ENCODE assay signal across 1 cellular context in genomic region chr6:168007592-168008338, GRCh38.
A peak's percentile ranks its signal among the peaks of the same experiment; 100 is the strongest.
TF ChIP-seq lines count a peak whose summit lies in the region.

No MANE protein-coding gene starts in this region.

TF ChIP-seq in HEK293, 187 proteins besides CTCF, POLR2A, EP300 and RAD21 (continued from another document and continues in another):
- TF ChIP-seq ZNF830 (tag by site-specific recombination; IDR thresholded peaks at IDR 0.05; ENCODE audit: low read depth) (no peak), ZXDB (tag by site-specific recombination; IDR thresholded peaks at IDR 0.05) (peak; percentile 63), OVOL3 (tag by site-specific recombination; IDR thresholded peaks at IDR 0.05) (no peak), ZNF473 (tag by site-specific recombination; IDR thresholded peaks at IDR 0.05) (no peak), SCRT2 (tag by site-specific recombination; IDR thresholded peaks at IDR 0.05) (no peak), ZNF664 (tag by site-specific recombination; IDR thresholded peaks at IDR 0.05) (no peak), TRIM28 (IDR thresholded peaks at IDR 0.05; ENCODE audit: borderline replicate concordance, low read length) (no peak; the same call in 1 of the 2 replicates), HOXA7 (CRISPR knock-in tag; IDR thresholded peaks at IDR 0.05; ENCODE audit: borderline replicate concordance) (no peak), ZNF324 (tag by site-specific recombination; IDR thresholded peaks at IDR 0.05) (no peak; the same call in 1 of the 2 replicates), ZFHX2 (tag by site-specific recombination; conservative IDR thresholded peaks at IDR 0.05) (no peak), ZFP69B (tag by site-specific recombination; IDR thresholded peaks at IDR 0.05) (peak; percentile 81), ZNF488 (tag by site-specific recombination; IDR thresholded peaks at IDR 0.05) (no peak), KLF10 (tag by site-specific recombination; IDR thresholded peaks at IDR 0.05) (no peak), SCRT1 (tag by site-specific recombination; IDR thresholded peaks at IDR 0.05; ENCODE audit: borderline replicate concordance) (no peak), ZNF777 (tag by site-specific recombination; IDR thresholded peaks at IDR 0.05; ENCODE audit: borderline replicate concordance) (no peak), ZNF530 (tag by site-specific recombination; IDR thresholded peaks at IDR 0.05; ENCODE audit: low read depth) (no peak), ZSCAN23 (tag by site-specific recombination; IDR thresholded peaks at IDR 0.05) (no peak), ZNF121 (tag by site-specific recombination; IDR thresholded peaks at IDR 0.05) (no peak), SETDB1 (IDR thresholded peaks at IDR 0.05; ENCODE audit: insufficient read length, low read length) (peak; percentile 19), KLF9 (tag by site-specific recombination; IDR thresholded peaks at IDR 0.05; ENCODE audit: low read depth) (no peak), ZNF248 (tag by site-specific recombination; IDR thresholded peaks at IDR 0.05) (no peak), PRDM4 (tag by site-specific recombination; IDR thresholded peaks at IDR 0.05) (no peak), OSR2 (tag by site-specific recombination; IDR thresholded peaks at IDR 0.05) (peak; percentile 83), ZNF843 (tag by site-specific recombination; IDR thresholded peaks at IDR 0.05) (0 out of 2 replicates have a peak, but pooled peaks have one; percentile 30), BCL11B (tag by site-specific recombination; IDR thresholded peaks at IDR 0.05; ENCODE audit: low read depth) (no peak), ZNF366 (tag by site-specific recombination; conservative IDR thresholded peaks at IDR 0.05) (peak; percentile 79), ZNF10 (tag by site-specific recombination; IDR thresholded peaks at IDR 0.05) (peak; percentile 93), ELK4 (IDR thresholded peaks at IDR 0.05; ENCODE audit: borderline replicate concordance, low read depth, low read length) (no peak), GFI1B (tag by site-specific recombination; IDR thresholded peaks at IDR 0.05) (peak; percentile 83), ZNF670 (tag by site-specific recombination; IDR thresholded peaks at IDR 0.05; ENCODE audit: low read depth) (no peak), SP3 (tag by site-specific recombination; IDR thresholded peaks at IDR 0.05) (no peak), ZNF701 (tag by site-specific recombination; IDR thresholded peaks at IDR 0.05) (no peak), ZIC2 (tag by site-specific recombination; IDR thresholded peaks at IDR 0.05) (no peak), ZBTB20 (tag by site-specific recombination; IDR thresholded peaks at IDR 0.05) (no peak), SALL2 (tag by site-specific recombination; IDR thresholded peaks at IDR 0.05; ENCODE audit: borderline replicate concordance) (no peak), RBAK (tag by site-specific recombination; IDR thresholded peaks at IDR 0.05) (no peak), ZNF521 (tag by site-specific recombination; IDR thresholded peaks at IDR 0.05) (no peak), ZNF223 (tag by site-specific recombination; IDR thresholded peaks at IDR 0.05) (no peak), MZF1 (tag by site-specific recombination; IDR thresholded peaks at IDR 0.05; ENCODE audit: borderline replicate concordance) (peak; percentile 96), ZNF561 (tag by site-specific recombination; IDR thresholded peaks at IDR 0.05; ENCODE audit: borderline replicate concordance) (no peak), ZNF133 (tag by site-specific recombination; IDR thresholded peaks at IDR 0.05) (no peak), ZNF132 (tag by site-specific recombination; IDR thresholded peaks at IDR 0.05; ENCODE audit: borderline replicate concordance) (no peak), ZNF311 (tag by site-specific recombination; IDR thresholded peaks at IDR 0.05; ENCODE audit: borderline replicate concordance) (no peak), ZNF16 (tag by site-specific recombination; IDR thresholded peaks at IDR 0.05; ENCODE audit: low read depth) (no peak), FEZF1 (tag by site-specific recombination; IDR thresholded peaks at IDR 0.05) (peak; percentile 70), ZNF610 (tag by site-specific recombination; IDR thresholded peaks at IDR 0.05; ENCODE audit: borderline replicate concordance) (no peak), ZNF555 (tag by site-specific recombination; conservative IDR thresholded peaks at IDR 0.05) (no peak), ZFP41 (tag by site-specific recombination; IDR thresholded peaks at IDR 0.05; ENCODE audit: borderline replicate concordance) (no peak), ZNF221 (tag by site-specific recombination; IDR thresholded peaks at IDR 0.05; ENCODE audit: borderline replicate concordance) (no peak)
- TF ChIP-seq, protein P1, sequence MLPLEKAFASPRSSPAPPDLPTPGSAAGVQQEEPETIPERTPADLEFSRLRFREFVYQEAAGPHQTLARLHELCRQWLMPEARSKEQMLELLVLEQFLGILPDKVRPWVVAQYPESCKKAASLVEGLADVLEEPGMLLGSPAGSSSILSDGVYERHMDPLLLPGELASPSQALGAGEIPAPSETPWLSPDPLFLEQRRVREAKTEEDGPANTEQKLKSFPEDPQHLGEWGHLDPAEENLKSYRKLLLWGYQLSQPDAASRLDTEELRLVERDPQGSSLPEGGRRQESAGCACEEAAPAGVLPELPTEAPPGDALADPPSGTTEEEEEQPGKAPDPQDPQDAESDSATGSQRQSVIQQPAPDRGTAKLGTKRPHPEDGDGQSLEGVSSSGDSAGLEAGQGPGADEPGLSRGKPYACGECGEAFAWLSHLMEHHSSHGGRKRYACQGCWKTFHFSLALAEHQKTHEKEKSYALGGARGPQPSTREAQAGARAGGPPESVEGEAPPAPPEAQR (tag by site-specific recombination; IDR thresholded peaks at IDR 0.05): no peak
- TF ChIP-seq, protein P2, sequence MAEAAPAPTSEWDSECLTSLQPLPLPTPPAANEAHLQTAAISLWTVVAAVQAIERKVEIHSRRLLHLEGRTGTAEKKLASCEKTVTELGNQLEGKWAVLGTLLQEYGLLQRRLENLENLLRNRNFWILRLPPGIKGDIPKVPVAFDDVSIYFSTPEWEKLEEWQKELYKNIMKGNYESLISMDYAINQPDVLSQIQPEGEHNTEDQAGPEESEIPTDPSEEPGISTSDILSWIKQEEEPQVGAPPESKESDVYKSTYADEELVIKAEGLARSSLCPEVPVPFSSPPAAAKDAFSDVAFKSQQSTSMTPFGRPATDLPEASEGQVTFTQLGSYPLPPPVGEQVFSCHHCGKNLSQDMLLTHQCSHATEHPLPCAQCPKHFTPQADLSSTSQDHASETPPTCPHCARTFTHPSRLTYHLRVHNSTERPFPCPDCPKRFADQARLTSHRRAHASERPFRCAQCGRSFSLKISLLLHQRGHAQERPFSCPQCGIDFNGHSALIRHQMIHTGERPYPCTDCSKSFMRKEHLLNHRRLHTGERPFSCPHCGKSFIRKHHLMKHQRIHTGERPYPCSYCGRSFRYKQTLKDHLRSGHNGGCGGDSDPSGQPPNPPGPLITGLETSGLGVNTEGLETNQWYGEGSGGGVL (tag by site-specific recombination; IDR thresholded peaks at IDR 0.05): no peak
- TF ChIP-seq, protein P3, sequence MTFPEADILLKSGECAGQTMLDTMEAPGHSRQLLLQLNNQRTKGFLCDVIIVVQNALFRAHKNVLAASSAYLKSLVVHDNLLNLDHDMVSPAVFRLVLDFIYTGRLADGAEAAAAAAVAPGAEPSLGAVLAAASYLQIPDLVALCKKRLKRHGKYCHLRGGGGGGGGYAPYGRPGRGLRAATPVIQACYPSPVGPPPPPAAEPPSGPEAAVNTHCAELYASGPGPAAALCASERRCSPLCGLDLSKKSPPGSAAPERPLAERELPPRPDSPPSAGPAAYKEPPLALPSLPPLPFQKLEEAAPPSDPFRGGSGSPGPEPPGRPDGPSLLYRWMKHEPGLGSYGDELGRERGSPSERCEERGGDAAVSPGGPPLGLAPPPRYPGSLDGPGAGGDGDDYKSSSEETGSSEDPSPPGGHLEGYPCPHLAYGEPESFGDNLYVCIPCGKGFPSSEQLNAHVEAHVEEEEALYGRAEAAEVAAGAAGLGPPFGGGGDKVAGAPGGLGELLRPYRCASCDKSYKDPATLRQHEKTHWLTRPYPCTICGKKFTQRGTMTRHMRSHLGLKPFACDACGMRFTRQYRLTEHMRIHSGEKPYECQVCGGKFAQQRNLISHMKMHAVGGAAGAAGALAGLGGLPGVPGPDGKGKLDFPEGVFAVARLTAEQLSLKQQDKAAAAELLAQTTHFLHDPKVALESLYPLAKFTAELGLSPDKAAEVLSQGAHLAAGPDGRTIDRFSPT (tag by site-specific recombination; IDR thresholded peaks at IDR 0.05): peak; percentile 49; the same call in 1 of the 2 replicates
- TF ChIP-seq, protein P4, sequence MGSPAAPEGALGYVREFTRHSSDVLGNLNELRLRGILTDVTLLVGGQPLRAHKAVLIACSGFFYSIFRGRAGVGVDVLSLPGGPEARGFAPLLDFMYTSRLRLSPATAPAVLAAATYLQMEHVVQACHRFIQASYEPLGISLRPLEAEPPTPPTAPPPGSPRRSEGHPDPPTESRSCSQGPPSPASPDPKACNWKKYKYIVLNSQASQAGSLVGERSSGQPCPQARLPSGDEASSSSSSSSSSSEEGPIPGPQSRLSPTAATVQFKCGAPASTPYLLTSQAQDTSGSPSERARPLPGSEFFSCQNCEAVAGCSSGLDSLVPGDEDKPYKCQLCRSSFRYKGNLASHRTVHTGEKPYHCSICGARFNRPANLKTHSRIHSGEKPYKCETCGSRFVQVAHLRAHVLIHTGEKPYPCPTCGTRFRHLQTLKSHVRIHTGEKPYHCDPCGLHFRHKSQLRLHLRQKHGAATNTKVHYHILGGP (tag by site-specific recombination; IDR thresholded peaks at IDR 0.05): no peak
- TF ChIP-seq, protein P5, sequence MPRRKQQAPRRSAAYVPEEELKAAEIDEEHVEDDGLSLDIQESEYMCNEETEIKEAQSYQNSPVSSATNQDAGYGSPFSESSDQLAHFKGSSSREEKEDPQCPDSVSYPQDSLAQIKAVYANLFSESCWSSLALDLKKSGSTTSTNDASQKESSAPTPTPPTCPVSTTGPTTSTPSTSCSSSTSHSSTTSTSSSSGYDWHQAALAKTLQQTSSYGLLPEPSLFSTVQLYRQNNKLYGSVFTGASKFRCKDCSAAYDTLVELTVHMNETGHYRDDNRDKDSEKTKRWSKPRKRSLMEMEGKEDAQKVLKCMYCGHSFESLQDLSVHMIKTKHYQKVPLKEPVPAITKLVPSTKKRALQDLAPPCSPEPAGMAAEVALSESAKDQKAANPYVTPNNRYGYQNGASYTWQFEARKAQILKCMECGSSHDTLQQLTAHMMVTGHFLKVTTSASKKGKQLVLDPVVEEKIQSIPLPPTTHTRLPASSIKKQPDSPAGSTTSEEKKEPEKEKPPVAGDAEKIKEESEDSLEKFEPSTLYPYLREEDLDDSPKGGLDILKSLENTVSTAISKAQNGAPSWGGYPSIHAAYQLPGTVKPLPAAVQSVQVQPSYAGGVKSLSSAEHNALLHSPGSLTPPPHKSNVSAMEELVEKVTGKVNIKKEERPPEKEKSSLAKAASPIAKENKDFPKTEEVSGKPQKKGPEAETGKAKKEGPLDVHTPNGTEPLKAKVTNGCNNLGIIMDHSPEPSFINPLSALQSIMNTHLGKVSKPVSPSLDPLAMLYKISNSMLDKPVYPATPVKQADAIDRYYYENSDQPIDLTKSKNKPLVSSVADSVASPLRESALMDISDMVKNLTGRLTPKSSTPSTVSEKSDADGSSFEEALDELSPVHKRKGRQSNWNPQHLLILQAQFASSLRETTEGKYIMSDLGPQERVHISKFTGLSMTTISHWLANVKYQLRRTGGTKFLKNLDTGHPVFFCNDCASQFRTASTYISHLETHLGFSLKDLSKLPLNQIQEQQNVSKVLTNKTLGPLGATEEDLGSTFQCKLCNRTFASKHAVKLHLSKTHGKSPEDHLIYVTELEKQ (tag by site-specific recombination; IDR thresholded peaks at IDR 0.05; ENCODE audit: borderline replicate concordance): no peak; the same call in 1 of the 2 replicates
- TF ChIP-seq, protein P6, sequence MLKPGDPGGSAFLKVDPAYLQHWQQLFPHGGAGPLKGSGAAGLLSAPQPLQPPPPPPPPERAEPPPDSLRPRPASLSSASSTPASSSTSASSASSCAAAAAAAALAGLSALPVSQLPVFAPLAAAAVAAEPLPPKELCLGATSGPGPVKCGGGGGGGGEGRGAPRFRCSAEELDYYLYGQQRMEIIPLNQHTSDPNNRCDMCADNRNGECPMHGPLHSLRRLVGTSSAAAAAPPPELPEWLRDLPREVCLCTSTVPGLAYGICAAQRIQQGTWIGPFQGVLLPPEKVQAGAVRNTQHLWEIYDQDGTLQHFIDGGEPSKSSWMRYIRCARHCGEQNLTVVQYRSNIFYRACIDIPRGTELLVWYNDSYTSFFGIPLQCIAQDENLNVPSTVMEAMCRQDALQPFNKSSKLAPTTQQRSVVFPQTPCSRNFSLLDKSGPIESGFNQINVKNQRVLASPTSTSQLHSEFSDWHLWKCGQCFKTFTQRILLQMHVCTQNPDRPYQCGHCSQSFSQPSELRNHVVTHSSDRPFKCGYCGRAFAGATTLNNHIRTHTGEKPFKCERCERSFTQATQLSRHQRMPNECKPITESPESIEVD (tag by site-specific recombination; IDR thresholded peaks at IDR 0.05): 0 out of 2 replicates have a peak, but pooled peaks have one; percentile 42
